In genomic region chr4:94304365-94304971, GRCh38 we compare ENCODE assay signal across 8 cellular contexts. TPM values are rescaled to one million over a fixed set of nuclear protein-coding genes. Genes with fewer than 3 reads are reported as not detected.
DNase-seq lines count a peak whose midpoint lies in the region; ATAC-seq, FAIRE-seq and TF ChIP-seq lines count a peak whose summit lies in the region.

No MANE protein-coding gene starts in this region.

- CTCF ChIA-PET in CD4-positive, alpha-beta T cell (lab: Charles Lee), result no interaction called here

- DNase-seq in CD4-positive, alpha-beta T cell, result no peak
- DNase-seq in GM18507 (ENCODE audit: extremely low spot score, insufficient read length, low read depth) (no peak), Karpas-422 (peak; percentile 75), astrocyte of the spinal cord (ENCODE audit: low read depth, low spot score) (peak; percentile 47), kidney tubule cell (ENCODE audit: low spot score) (peak; percentile 39), aorta (no peak)

- POLR2A ChIA-PET in CD4-positive, alpha-beta T cell (lab: Charles Lee), result no interaction called here

- no peaks in the 10 kb centered on the region for H3K9me2 ChIP-seq in Karpas-422 (replicated peaks; ENCODE audit: insufficient read depth, low read length)

- no peaks in the 10 kb centered on the region for H3K9me3 ChIP-seq in CD4-positive, alpha-beta T cell (ENCODE audit: control insufficient read depth, low read length)
- H3K9me3 ChIP-seq in Karpas-422 (ENCODE audit: low read length), result no peaks in the 10 kb centered on the region
- no peaks in the 10 kb centered on the region for H3K9me3 ChIP-seq in aorta (ENCODE audit: control insufficient read depth, low read length)

- peak; percentile 62 for TF ChIP-seq CTCF in CD4-positive, alpha-beta T cell (IDR thresholded peaks at IDR 0.05)
- TF ChIP-seq CTCF in astrocyte of the spinal cord (IDR thresholded peaks at IDR 0.05; ENCODE audit: low read depth, low read length), result peak; percentile 68

- no peak overlapping the region for H2AFZ ChIP-seq in Karpas-422 (ENCODE audit: low read length)

- H3K9me3 Mint-ChIP-seq in CD4-positive, alpha-beta T cell, result no peaks in the 10 kb centered on the region

- no peaks in the 10 kb centered on the region for H3K36me3 ChIP-seq in Karpas-422 (ENCODE audit: insufficient read depth, low read length)
- no peaks in the 10 kb centered on the region for H3K36me3 ChIP-seq in aorta (ENCODE audit: control insufficient read depth in 1 of 2, insufficient read depth in 2 of 2, low read length in 1 of 2)

- peaks cover 12% of the 10 kb centered on the region for H3K4me1 ChIP-seq in Karpas-422 (ENCODE audit: low read length)
- no peaks in the 10 kb centered on the region for H3K4me1 ChIP-seq in aorta (ENCODE audit: control insufficient read depth in 1 of 2, insufficient read depth in 2 of 2, low read length in 2 of 2)

- no peaks in the 10 kb centered on the region for H3K4me1 Mint-ChIP-seq in CD4-positive, alpha-beta T cell (ENCODE audit: low read depth)

- H3K9ac ChIP-seq in Karpas-422 (ENCODE audit: low read length), result no peak overlapping the region

- no peak overlapping the region for H3K27ac ChIP-seq in CD4-positive, alpha-beta T cell (ENCODE audit: low read depth, low read length)
- no peak overlapping the region for H3K27ac ChIP-seq in Karpas-422 (ENCODE audit: low read length)
- no peak overlapping the region for H3K27ac ChIP-seq in aorta (ENCODE audit: low read depth in 1 of 2, low read length in 2 of 2)

- H3K36me3 Mint-ChIP-seq in CD4-positive, alpha-beta T cell (ENCODE audit: low read depth), result no peaks in the 10 kb centered on the region

- H3K27ac Mint-ChIP-seq in CD4-positive, alpha-beta T cell, result no peak overlapping the region

- H3K27me3 ChIP-seq in CD4-positive, alpha-beta T cell (ENCODE audit: control insufficient read depth, insufficient read depth, low read length), result no peaks in the 10 kb centered on the region
- H3K27me3 ChIP-seq in Karpas-422 (ENCODE audit: low read length) (no peaks in the 10 kb centered on the region), aorta (ENCODE audit: control insufficient read depth in 1 of 2, insufficient read depth in 2 of 2, low read length in 1 of 2) (no peaks in the 10 kb centered on the region)

- peak; percentile 57 for FAIRE-seq in GM18507 (lab: Jason Lieb, UNC)

- no peak overlapping the region for H3K4me2 ChIP-seq in Karpas-422 (ENCODE audit: low read depth, low read length, poor library complexity, severe bottlenecking)

- H4K20me1 ChIP-seq in Karpas-422 (ENCODE audit: insufficient read depth, low read depth, low read length), result no peaks in the 10 kb centered on the region

- H3K79me2 ChIP-seq in Karpas-422 (ENCODE audit: low read length), result no peaks in the 10 kb centered on the region

- no peak overlapping the region for H3K4me3 Mint-ChIP-seq in CD4-positive, alpha-beta T cell

- WGBS in aorta, 2 donors, result 42 to 44% methylated on average over 2 of the region's 2 CpGs

- no peak overlapping the region for H3K4me3 ChIP-seq in Karpas-422 (ENCODE audit: low read length)
- no peak overlapping the region for H3K4me3 ChIP-seq in astrocyte of the spinal cord (ENCODE audit: low read depth, low read length)
- no peak overlapping the region for H3K4me3 ChIP-seq in aorta (ENCODE audit: low read length in 2 of 2)

- no peak for ATAC-seq in CD4-positive, alpha-beta T cell (ENCODE audit: poor library complexity)
- ATAC-seq in GM19455 (IDR thresholded peaks at IDR 0.05; ENCODE audit: unreplicated experiment) (no peak), HG03045 (IDR thresholded peaks at IDR 0.05; ENCODE audit: unreplicated experiment) (no peak), aorta (ENCODE audit: low FRiP score) (no peak)

- no peaks in the 10 kb centered on the region for H3K27me3 Mint-ChIP-seq in CD4-positive, alpha-beta T cell

- intact Hi-C loops in CD4-positive, alpha-beta T cell (cut with DNase I, micrococcal nuclease), result loop anchor here (1.0 to 5.0 kb wide), 3 partner anchors 86 to 292 kb away; no protein-coding TSS in a partner anchor
- intact Hi-C loops in aorta (cut with DNase I), result loop anchor here (10.0 kb wide), 4 partner anchors 90 to 320 kb away; no protein-coding TSS in a partner anchor

- in situ Hi-C loops in astrocyte of the spinal cord (cut with HindIII; ENCODE audit: low sequenced_read_pairs), result no loop called here

RNA-seq across cellular contexts. Expression of gene HPGDS, which starts 38.2 kb away (rescaled TPM):
- not detected for total RNA-seq in CD4-positive, alpha-beta T cell
- not detected in 2 replicates for total RNA-seq in Karpas-422 (2014; rRNA removed; shearing (Covaris generic); ENCODE audit: low replicate concordance)
- 1 to 10 TPM; 3.2 to 5.7 TPM for total RNA-seq in aorta
- 10 to 100 TPM in 1 of 2 donors, under 1 TPM in 1; 0.26 to 11.3 TPM for polyA plus RNA-seq in aorta

Comparison
In these comparisons a context has a peak if more than half of its experiments do, and no peak if none do; other contexts are left out.
1. DNase-seq: peak in Karpas-422 (single experiment), astrocyte of the spinal cord (single experiment) and kidney tubule cell (single experiment); none in CD4-positive, alpha-beta T cell (0 of 10), GM18507 (single experiment) and aorta (0 of 2).